Comparison of ENCODE assay signal across 8 cellular contexts in the genomic region with DNA sequence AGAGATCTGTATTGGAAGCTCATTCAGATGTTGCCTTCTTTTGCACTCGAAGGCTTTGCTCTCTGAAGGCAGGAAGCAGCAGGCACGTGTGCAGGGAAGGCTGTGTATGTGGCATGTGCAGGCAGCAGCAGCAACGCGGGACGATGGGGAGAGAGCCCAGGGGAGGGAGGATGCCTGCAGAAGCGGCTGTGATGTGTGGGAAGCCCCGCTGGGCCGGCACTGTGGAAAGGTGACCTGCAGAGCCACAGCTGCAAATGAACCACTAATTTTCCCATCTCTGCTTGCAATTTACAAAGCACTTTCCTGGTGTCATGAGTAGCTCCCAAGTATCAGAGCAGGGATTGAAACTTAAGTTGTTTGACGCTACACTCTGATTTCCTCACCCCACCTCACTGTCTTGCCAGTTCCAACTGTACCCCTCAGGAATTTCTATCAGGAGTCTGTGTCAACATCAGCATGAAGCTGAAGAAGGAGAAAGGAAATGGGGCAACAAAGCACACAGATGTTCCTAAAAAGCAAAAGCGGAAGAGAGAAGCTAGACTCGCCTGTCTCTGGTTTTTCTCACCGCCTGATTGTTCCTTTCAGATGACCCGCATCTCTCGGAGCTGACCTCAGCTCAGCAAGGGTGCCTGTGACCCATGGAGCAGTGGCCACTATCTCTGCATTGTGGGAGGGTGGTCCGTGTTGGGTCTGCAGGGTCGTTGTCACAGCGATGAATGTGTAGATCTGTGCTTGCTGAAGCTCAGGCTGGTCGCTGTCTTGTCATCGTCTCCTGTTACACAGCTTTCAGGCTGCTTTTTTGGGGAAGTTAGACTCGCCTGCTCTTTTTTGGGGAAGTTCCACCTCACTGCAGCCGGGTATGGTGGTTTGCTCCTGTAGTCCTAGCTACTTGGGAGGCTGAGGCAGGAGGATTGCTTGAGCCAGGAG.
DNase-seq lines count a peak whose midpoint lies in the region; ATAC-seq, FAIRE-seq and TF ChIP-seq lines count a peak whose summit lies in the region.

No MANE protein-coding gene starts in this region.

- in situ Hi-C loops in G401 (cut with HindIII; ENCODE audit: low sequenced_read_pairs): no loop called here

- H3K4me2 ChIP-seq in keratinocyte (ENCODE audit: control insufficient read depth, extremely low read depth, insufficient read depth, low read depth, low read length): no peak overlapping the region

- TF ChIP-seq CTCF in left ventricle myocardium inferior (IDR thresholded peaks at IDR 0.05; ENCODE audit: borderline replicate concordance) (no peak), keratinocyte (optimal IDR thresholded peaks at IDR 0.05 in 1 of 3, IDR thresholded peaks at IDR 0.05 in 1 of 3, conservative IDR thresholded peaks at IDR 0.05 in 1 of 3; ENCODE audit: extremely low read depth in 1 of 3, insufficient read depth in 2 of 3, low read length in 3 of 3) (no peak)

- no peak overlapping the region for H3K9ac ChIP-seq in keratinocyte (ENCODE audit: control insufficient read depth, extremely low read depth, insufficient read depth, low read length)

- DNase-seq in Right ventricle myocardium inferior (ENCODE audit: missing footprints) (no peak), left ventricle myocardium inferior (no peak), keratinocyte (ENCODE audit: low read depth, low spot score) (no peak), COLO829 (ENCODE audit: low spot score) (no peak), G401 (ENCODE audit: low spot score) (no peak)
- DNase-seq in T-helper 2 cell treated with Interferon-gamma antibody and Interleukin-4, amounts not matched to agents 5 μg/mL and 100 μg/mL, for 36 hours (ENCODE audit: low spot score): no peak
- DNase-seq in central memory CD4-positive, alpha-beta T cell: no peak

- no peak overlapping the region for H3K27ac ChIP-seq in left ventricle myocardium inferior (replicated peaks)
- H3K27ac ChIP-seq in keratinocyte (ENCODE audit: control insufficient read depth, insufficient read depth, low read length): no peak overlapping the region

- FAIRE-seq in keratinocyte (lab: Jason Lieb, UNC): no peak

- H3K27me3 ChIP-seq in left ventricle myocardium inferior (ENCODE audit: low read depth): peaks cover 31% of the 10 kb centered on the region
- no peaks in the 10 kb centered on the region for H3K27me3 ChIP-seq in keratinocyte (ENCODE audit: control insufficient read depth, extremely low read depth, insufficient read depth, low read length)

- H3K36me3 ChIP-seq in left ventricle myocardium inferior (no peaks in the 10 kb centered on the region), keratinocyte (ENCODE audit: control insufficient read depth in 2 of 2, extremely low read depth in 1 of 2, insufficient read depth in 2 of 2, low read length in 2 of 2) (no peaks in the 10 kb centered on the region)

- H3K9me3 ChIP-seq in left ventricle myocardium inferior (replicated peaks) (no peaks in the 10 kb centered on the region), keratinocyte (ENCODE audit: control insufficient read depth, low read depth, low read length) (no peaks in the 10 kb centered on the region)

- H2AFZ ChIP-seq in keratinocyte (ENCODE audit: control insufficient read depth, low read length): peak overlapping the region; percentile 10

- H3K36me3 Mint-ChIP-seq in T-helper 2 cell treated with Interferon-gamma antibody and Interleukin-4, amounts not matched to agents 5 μg/mL and 100 μg/mL, for 36 hours (ENCODE audit: low read depth): no peaks in the 10 kb centered on the region

- intact Hi-C loops in Right ventricle myocardium inferior (cut with DNase I): no loop called here
- intact Hi-C loops in left ventricle myocardium inferior (cut with micrococcal nuclease): no loop called here

- no peaks in the 10 kb centered on the region for H4K20me1 ChIP-seq in keratinocyte (ENCODE audit: control insufficient read depth, extremely low read depth, insufficient read depth, low read length)

- H3K79me2 ChIP-seq in keratinocyte (ENCODE audit: control insufficient read depth, insufficient read depth, low read length): no peaks in the 10 kb centered on the region

- H3K4me1 ChIP-seq in left ventricle myocardium inferior (peaks cover 26% of the 10 kb centered on the region), keratinocyte (ENCODE audit: control insufficient read depth, extremely low read depth, insufficient read depth, low read length) (peaks cover 5% of the 10 kb centered on the region)

- dilution Hi-C loops in keratinocyte (cut with MboI; ENCODE audit: extremely low pct_ligation_motif_present, low sequenced_read_pairs): no loop called here

- ATAC-seq in Right ventricle myocardium inferior (peak; percentile 52), HG03354 (IDR thresholded peaks at IDR 0.05; ENCODE audit: poor library complexity, severe bottlenecking, unreplicated experiment) (peak; percentile 74)

- H3K9me1 ChIP-seq in keratinocyte (ENCODE audit: control insufficient read depth, extremely low read depth, insufficient read depth, low read length): no peaks in the 10 kb centered on the region

- H3K4me3 ChIP-seq in left ventricle myocardium inferior: no peak overlapping the region
- no peak overlapping the region for H3K4me3 ChIP-seq in keratinocyte (ENCODE audit: control insufficient read depth in 2 of 3, extremely low read depth in 1 of 3, insufficient read depth in 2 of 3, low read depth in 1 of 3, low read length in 3 of 3)

- H3K9me3 Mint-ChIP-seq in T-helper 2 cell treated with Interferon-gamma antibody and Interleukin-4, amounts not matched to agents 5 μg/mL and 100 μg/mL, for 36 hours: no peaks in the 10 kb centered on the region

- peaks cover 2% of the 10 kb centered on the region for H3K27me3 Mint-ChIP-seq in T-helper 2 cell treated with Interferon-gamma antibody and Interleukin-4, amounts not matched to agents 5 μg/mL and 100 μg/mL, for 36 hours (ENCODE audit: low read depth)

- H3K4me3 Mint-ChIP-seq in T-helper 2 cell treated with Interferon-gamma antibody and Interleukin-4, amounts not matched to agents 5 μg/mL and 100 μg/mL, for 36 hours: peak overlapping the region; percentile 71

- H3K4me1 Mint-ChIP-seq in T-helper 2 cell treated with Interferon-gamma antibody and Interleukin-4, amounts not matched to agents 5 μg/mL and 100 μg/mL, for 36 hours (ENCODE audit: low read depth): peaks cover 10% of the 10 kb centered on the region

- no peak overlapping the region for H3K27ac Mint-ChIP-seq in T-helper 2 cell treated with Interferon-gamma antibody and Interleukin-4, amounts not matched to agents 5 μg/mL and 100 μg/mL, for 36 hours
